ENCODE assay signal across 13 cellular contexts in genomic region chr18:51953521-51953920, GRCh38.
DNase-seq lines count a peak whose midpoint lies in the region; ATAC-seq and TF ChIP-seq lines count a peak whose summit lies in the region.
"Had no signal": no experiment of that assay in that cellular context is flagged by ENCODE, and none has a peak within 500 bp of the region (broad histone marks: within the 10 kb centered on the region; RNA-seq: fewer than 3 reads in every experiment).

No MANE protein-coding gene starts in this region.

- H3K4me1 ChIP-seq in BE2C (no peaks in the 10 kb centered on the region), psoas muscle (no peaks in the 10 kb centered on the region)
- H3K4me1 ChIP-seq: heart right ventricle had no signal

- H3K27me3 ChIP-seq in BE2C (no peaks in the 10 kb centered on the region), psoas muscle (ENCODE audit: insufficient read depth in 3 of 3, low read length in 2 of 3) (no peaks in the 10 kb centered on the region)
- H3K27me3 ChIP-seq: heart right ventricle had no signal

- TF ChIP-seq CTCF in BE2C (IDR thresholded peaks at IDR 0.05; ENCODE audit: low read depth, low read length) (no peak), psoas muscle (IDR thresholded peaks at IDR 0.05) (no peak)

- intact Hi-C loops in psoas muscle (cut with DNase I), result no loop called here

- no peak overlapping the region for H3K27ac ChIP-seq in psoas muscle
- H3K27ac ChIP-seq: heart right ventricle had no signal

- DNase-seq in NCI-H69 (lab: John Stamatoyannopoulos, UW) (peak; percentile 75), BE2C (no peak), psoas muscle (no peak), inferior parietal cortex (ENCODE audit: extremely low spot score) (no peak)
- no peak for DNase-seq in stimulated activated naive CD8-positive, alpha-beta T cell treated with anti-CD3 and anti-CD28 coated beads, Interleukin-15, Interleukin-2, amounts not matched to agents 100 U/mL and 50 U/mL, for 24 hours
- DNase-seq: activated CD4-positive, alpha-beta T cell treated with anti-CD3 and anti-CD28 coated beads, Interleukin-2, amount 50 U/mL, for 48 hours; dermis blood vessel endothelial cell; heart right ventricle; stimulated activated CD8-positive, alpha-beta memory T cell treated with anti-CD3 and anti-CD28 coated beads, Interleukin-4, amount 100 ng/mL, for 48 hours had no signal

- ATAC-seq in GM18519 (IDR thresholded peaks at IDR 0.05; ENCODE audit: low FRiP score, unreplicated experiment), result peak; percentile 87
- ATAC-seq in GM21367 (IDR thresholded peaks at IDR 0.05; ENCODE audit: unreplicated experiment), result peak; percentile 64
- ATAC-seq in HG03039 (IDR thresholded peaks at IDR 0.05; ENCODE audit: unreplicated experiment), result peak; percentile 93
- ATAC-seq in stimulated activated naive CD8-positive, alpha-beta T cell treated with anti-CD3 and anti-CD28 coated beads, Interleukin-15, Interleukin-2, amounts not matched to agents 100 U/mL and 50 U/mL, for 24 hours, result no peak
- no peak for ATAC-seq in psoas muscle
- ATAC-seq: heart right ventricle, K562 had no signal

- H3K36me3 ChIP-seq in BE2C (no peaks in the 10 kb centered on the region), psoas muscle (ENCODE audit: insufficient read depth in 1 of 2, low read depth in 1 of 2) (no peaks in the 10 kb centered on the region)
- H3K36me3 ChIP-seq: heart right ventricle had no signal

- no peak overlapping the region for H3K4me3 ChIP-seq in BE2C (ENCODE audit: low read depth, low read length)
- H3K4me3 ChIP-seq in psoas muscle, result no peak overlapping the region
- H3K4me3 ChIP-seq: heart right ventricle, K562 had no signal

- H3K9me3 ChIP-seq in BE2C (no peaks in the 10 kb centered on the region), psoas muscle (no peaks in the 10 kb centered on the region)

- 46 to 65% (median 55%) methylated on average over 3 of the region's 3 CpGs for WGBS in psoas muscle, 3 donors

Comparison
In these comparisons a context has a peak if more than half of its experiments do, and no peak if none do; other contexts are left out.
1. ATAC-seq: peak in GM18519 (single experiment), GM21367 (single experiment) and HG03039 (single experiment); none in stimulated activated naive CD8-positive, alpha-beta T cell treated with anti-CD3 and anti-CD28 coated beads, Interleukin-15, Interleukin-2, amounts not matched to agents 100 U/mL and 50 U/mL, for 24 hours (single experiment) and psoas muscle (0 of 4).